In the genomic region with DNA sequence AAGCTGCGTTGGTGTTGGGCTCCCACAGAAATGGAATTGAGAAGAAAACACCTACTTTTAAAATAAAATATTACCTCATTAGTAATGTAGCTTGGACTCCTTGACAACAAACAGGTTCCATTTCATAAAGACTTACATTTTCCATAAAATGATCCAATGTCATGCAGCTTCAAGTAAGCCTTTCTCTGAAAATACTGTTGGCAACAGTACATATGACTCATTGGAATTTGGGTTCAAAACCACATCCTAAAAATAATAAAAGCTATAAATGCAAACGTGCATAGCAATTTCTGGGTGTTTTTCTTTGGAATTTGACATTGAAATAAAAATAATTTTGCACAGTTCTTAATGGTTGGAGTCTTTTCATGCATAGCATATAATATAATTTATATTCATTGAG, we compare ENCODE assay signal across 17 cellular contexts. TPM values are rescaled to one million over a fixed set of nuclear protein-coding genes. Genes with fewer than 3 reads are reported as not detected.
A peak's percentile ranks its signal among the peaks of the same experiment; 100 is the strongest.
DNase-seq lines count a peak whose midpoint lies in the region; ATAC-seq and TF ChIP-seq lines count a peak whose summit lies in the region.
"Had no signal": no experiment of that assay in that cellular context is flagged by ENCODE, and none has a peak within 500 bp of the region (broad histone marks: within the 10 kb centered on the region; RNA-seq: fewer than 3 reads in every experiment).

No MANE protein-coding gene starts in this region.

- peaks cover 29% of the 10 kb centered on the region for H3K4me1 ChIP-seq in ACC112 (ENCODE audit: control insufficient read depth, insufficient read depth, low read length, unreplicated experiment)
- H3K4me1 ChIP-seq in ascending aorta, result peaks cover 6 to 9% of the 10 kb centered on the region in 2 donors
- H3K4me1 ChIP-seq in foreskin keratinocyte, result peaks cover 19% of the 10 kb centered on the region
- no peaks in the 10 kb centered on the region for H3K4me1 ChIP-seq in upper lobe of right lung

- TF ChIP-seq CTCF in ascending aorta (IDR thresholded peaks at IDR 0.05), result no peak
- no peak for TF ChIP-seq CTCF in foreskin keratinocyte (conservative IDR thresholded peaks at IDR 0.05)
- TF ChIP-seq CTCF in upper lobe of right lung (IDR thresholded peaks at IDR 0.05), result no peak

- ATAC-seq in foreskin keratinocyte (peak; percentile 67), upper lobe of right lung (no peak)
- ATAC-seq: natural killer cell had no signal

- H3K36me3 ChIP-seq in ACC112 (ENCODE audit: insufficient read depth, low read length) (peaks cover 10% of the 10 kb centered on the region), ascending aorta (peaks cover 5 to 14% of the 10 kb centered on the region in 2 donors), upper lobe of right lung (peaks cover 5% of the 10 kb centered on the region)
- H3K36me3 ChIP-seq: uterus had no signal

- H3K4me3 ChIP-seq in ACC112 (ENCODE audit: low read depth, low read length) (peak overlapping the region; percentile 36), ascending aorta (no peak overlapping the region), upper lobe of right lung (no peak overlapping the region)
- H3K4me3 ChIP-seq: spleen, uterus had no signal

- H3K27ac ChIP-seq in ACC112 (ENCODE audit: low read depth, low read length) (peak overlapping the region; percentile 95), ascending aorta (peak overlapping the region; percentile 31 to 42), foreskin keratinocyte (no peak overlapping the region), upper lobe of right lung (no peak overlapping the region)
- H3K27ac ChIP-seq: spleen, uterus, VCaP had no signal

- H3K9me3 ChIP-seq in ascending aorta (no peaks in the 10 kb centered on the region), upper lobe of right lung (no peaks in the 10 kb centered on the region)
- H3K9me3 ChIP-seq: uterus had no signal

- no peak overlapping the region for H2AFZ ChIP-seq in ACC112 (ENCODE audit: low read length, unreplicated experiment)

- no peaks in the 10 kb centered on the region for H3K79me2 ChIP-seq in ACC112 (ENCODE audit: control insufficient read depth, insufficient read depth, low read length, unreplicated experiment)

- H3K27me3 ChIP-seq in ACC112 (ENCODE audit: insufficient read depth, low read length) (no peaks in the 10 kb centered on the region), ascending aorta (no peaks in the 10 kb centered on the region), foreskin keratinocyte (no peaks in the 10 kb centered on the region), upper lobe of right lung (no peaks in the 10 kb centered on the region)
- H3K27me3 ChIP-seq: uterus had no signal

- DNase-seq in HS-5 (ENCODE audit: low read depth), result peak; percentile 64
- no peak for DNase-seq in ascending aorta (ENCODE audit: low spot score in 2 of 2)
- peak in 1 of 2 donors; percentile 75 for DNase-seq in foreskin keratinocyte
- DNase-seq in NCI-H526 treated with DMSO at 0.1 percent for 48 hours (lab: John Stamatoyannopoulos, UW), result no peak
- no peak for DNase-seq in NCI-H2081 (lab: John Stamatoyannopoulos, UW)
- no peak for DNase-seq in stimulated activated CD4-positive, alpha-beta T cell treated with anti-CD3 and anti-CD28 coated beads, Interleukin-2, amount 100 ng/mL, for 48 hours
- DNase-seq in upper lobe of right lung, result no peak
- DNase-seq: AML-193, anterior cingulate cortex, kidney, natural killer cell, NCI-H446, SHP77 treated with DMSO at 0.1 percent for 48 hours, spleen, uterus had no signal

- intact Hi-C loops in ascending aorta (cut with DNase I) (no loop called here), upper lobe of right lung (cut with DNase I) (no loop called here)

RNA-seq across cellular contexts. Expression of a gene that starts 47.9 kb away (rescaled TPM):
- total RNA-seq in ascending aorta (19.6 TPM), foreskin keratinocyte (12.4 and 14.1 TPM in 2 replicates), upper lobe of right lung (30.2 TPM)
- polyA plus RNA-seq in foreskin keratinocyte, result 3.5 and 4.5 TPM in 2 replicates

Comparison
In these comparisons a context has a peak if more than half of its experiments do, and no peak if none do; other contexts are left out.
1. H3K27ac ChIP-seq: peak in ACC112 (single experiment) and ascending aorta (2 of 2); none in foreskin keratinocyte (single experiment) and upper lobe of right lung (single experiment).